In genomic region chr1:172662464-172663109, GRCh38 we compare ENCODE assay signal across 8 cellular contexts. TPM values are rescaled to one million over a fixed set of nuclear protein-coding genes. Genes with fewer than 3 reads are reported as not detected.
A peak's percentile ranks its signal among the peaks of the same experiment; 100 is the strongest.
DNase-seq lines count a peak whose midpoint lies in the region; ATAC-seq and TF ChIP-seq lines count a peak whose summit lies in the region.
"Had no signal": no experiment of that assay in that cellular context is flagged by ENCODE, and none has a peak within 500 bp of the region (broad histone marks: within the 10 kb centered on the region; RNA-seq: fewer than 3 reads in every experiment).

No MANE protein-coding gene starts in this region.

- H3K27me3 Mint-ChIP-seq in T-helper 17 cell: no peaks in the 10 kb centered on the region

- TF ChIP-seq CTCF in lung (IDR thresholded peaks at IDR 0.05; ENCODE audit: control extremely low read depth, extremely low read depth): no peak

- peaks cover 47% of the 10 kb centered on the region for H3K4me1 Mint-ChIP-seq in T-helper 17 cell

- H3K9me3 ChIP-seq in T-helper 17 cell (ENCODE audit: control insufficient read depth, low read length, poor library complexity, severe bottlenecking) (no peaks in the 10 kb centered on the region), adipocyte (ENCODE audit: control insufficient read depth, low read length) (no peaks in the 10 kb centered on the region), lung (ENCODE audit: control insufficient read depth in 2 of 2, insufficient read depth in 1 of 2, low read length in 1 of 2) (peaks cover 0 to 1% of the 10 kb centered on the region in 2 donors)
- H3K9me3 ChIP-seq: gastrocnemius medialis had no signal

- DNase-seq in T-helper 17 cell (peak; percentile 42 to 66 (median 60)), adipocyte (ENCODE audit: low read depth) (peak; percentile 52), lung (ENCODE audit: low spot score) (peak; percentile 41), NCI-H1694 (lab: John Stamatoyannopoulos, UW) (no peak)
- peak; percentile 47 to 84 (median 62) for DNase-seq in stimulated activated naive CD4-positive, alpha-beta T cell (lab: John Stamatoyannopoulos, UW)

- peak overlapping the region; percentile 76 for H3K4me3 Mint-ChIP-seq in T-helper 17 cell

- H3K36me3 Mint-ChIP-seq in T-helper 17 cell (ENCODE audit: low read depth): peaks cover 3% of the 10 kb centered on the region

- H3K27ac ChIP-seq in lung (ENCODE audit: low read depth in 1 of 2, low read length in 1 of 2): no peak overlapping the region
- H3K27ac ChIP-seq: gastrocnemius medialis had no signal

- 34 to 39% methylated on average over 14 of the region's 14 CpGs for WGBS in lung, 2 donors

- H3K27me3 ChIP-seq in adipocyte (replicated peaks; ENCODE audit: control insufficient read depth, insufficient read depth, low read length): no peaks in the 10 kb centered on the region
- no peaks in the 10 kb centered on the region for H3K27me3 ChIP-seq in lung (ENCODE audit: control insufficient read depth, insufficient read depth)
- H3K27me3 ChIP-seq: gastrocnemius medialis had no signal

- H3K36me3 ChIP-seq in adipocyte (ENCODE audit: control insufficient read depth, insufficient read depth, low read length, severe bottlenecking) (no peaks in the 10 kb centered on the region), lung (ENCODE audit: control insufficient read depth in 2 of 2, insufficient read depth in 2 of 2, low read length in 2 of 2) (no peaks in the 10 kb centered on the region)
- H3K36me3 ChIP-seq: gastrocnemius medialis had no signal

- no peak overlapping the region for H3K9ac ChIP-seq in adipocyte (ENCODE audit: low read length)

- no peaks in the 10 kb centered on the region for H3K4me1 ChIP-seq in adipocyte (ENCODE audit: control insufficient read depth, insufficient read depth, low read length)
- H3K4me1 ChIP-seq in lung (ENCODE audit: control insufficient read depth in 2 of 2, insufficient read depth in 2 of 2, low read length in 2 of 2): no peaks in the 10 kb centered on the region
- H3K4me1 ChIP-seq: gastrocnemius medialis had no signal

- H3K27ac Mint-ChIP-seq in T-helper 17 cell: peak overlapping the region; percentile 66

- peak; percentile 81 for ATAC-seq in GM19025 (IDR thresholded peaks at IDR 0.05; ENCODE audit: low read depth, unreplicated experiment)
- peak; percentile 91 for ATAC-seq in HG03196 (IDR thresholded peaks at IDR 0.05; ENCODE audit: unreplicated experiment)
- peak; percentile 89 for ATAC-seq in T-helper 17 cell
- peak; percentile 77 for ATAC-seq in lung (ENCODE audit: insufficient read depth, low FRiP score)
- ATAC-seq: gastrocnemius medialis had no signal

- H3K4me3 ChIP-seq in adipocyte (ENCODE audit: low read length) (no peak overlapping the region), lung (no peak overlapping the region)
- H3K4me3 ChIP-seq: gastrocnemius medialis had no signal

RNA-seq across cellular contexts. Expression of gene FASLG, which starts 3.7 kb away (rescaled TPM):
- under 1 TPM in 1 of 2 donors, not detected in 1; 0.47 TPM for total RNA-seq in T-helper 17 cell
- under 1 TPM in 1 of 2 donors, not detected in 1; 0.34 TPM for total RNA-seq in lung
- polyA plus RNA-seq in lung: under 1 TPM; 0.20 to 0.30 TPM
- total RNA-seq: gastrocnemius medialis had no signal
